In genomic region chr11:63876616-63877015, GRCh38 we compare ENCODE assay signal across 13 cellular contexts. TPM values are rescaled to one million over a fixed set of nuclear protein-coding genes. Genes with fewer than 3 reads are reported as not detected.
DNase-seq lines count a peak whose midpoint lies in the region; ATAC-seq and TF ChIP-seq lines count a peak whose summit lies in the region.
"Had no signal": no experiment of that assay in that cellular context is flagged by ENCODE, and none has a peak within 500 bp of the region (broad histone marks: within the 10 kb centered on the region; RNA-seq: fewer than 3 reads in every experiment).

No MANE protein-coding gene starts in this region.

- H3K27me3 ChIP-seq in cardiac muscle cell (no peaks in the 10 kb centered on the region), Panc1 (ENCODE audit: control insufficient read depth, insufficient read depth, low read length) (no peaks in the 10 kb centered on the region), neutrophil (no peaks in the 10 kb centered on the region), H7 (ENCODE audit: control insufficient read depth, insufficient read depth, low read length) (no peaks in the 10 kb centered on the region)
- H3K27me3 ChIP-seq: BLaER1 had no signal

- peaks cover 65% of the 10 kb centered on the region for H3K4me1 ChIP-seq in cardiac muscle cell (ENCODE audit: low read depth)
- peaks cover 14% of the 10 kb centered on the region for H3K4me1 ChIP-seq in Panc1 (ENCODE audit: control insufficient read depth, insufficient read depth, low read length)
- H3K4me1 ChIP-seq in neutrophil (ENCODE audit: control insufficient read depth in 1 of 2, insufficient read depth in 1 of 2, low read depth in 1 of 2, low read length in 1 of 2): peaks cover 36 to 71% of the 10 kb centered on the region in 2 experiments

- H3K36me3 ChIP-seq in cardiac muscle cell (no peaks in the 10 kb centered on the region), Panc1 (ENCODE audit: control insufficient read depth, insufficient read depth, low read length) (no peaks in the 10 kb centered on the region), neutrophil (peaks cover 12% of the 10 kb centered on the region), H7 (replicated peaks; ENCODE audit: control insufficient read depth, insufficient read depth, low read length) (no peaks in the 10 kb centered on the region)

- POLR2A ChIA-PET in Panc1 (lab: Charles Lee): interaction anchor here (0.5 kb wide), 1 partner anchor 106 kb away, joined by 4 read pairs; no protein-coding TSS in a partner anchor

- H3K27me3 Mint-ChIP-seq in brain: no peaks in the 10 kb centered on the region

- no peak overlapping the region for H3K4me3 Mint-ChIP-seq in brain

- TF ChIP-seq CTCF in cardiac muscle cell (IDR thresholded peaks at IDR 0.05; ENCODE audit: low read depth, low read length) (no peak), Panc1 (IDR thresholded peaks at IDR 0.05) (no peak), brain (conservative IDR thresholded peaks at IDR 0.05) (no peak), neutrophil (IDR thresholded peaks at IDR 0.05) (no peak), omental fat pad (IDR thresholded peaks at IDR 0.05) (no peak)

- BruUV-seq in Panc1 (replicated peaks; lab: Mats Ljungman, UMichigan): TSS peak; percentile 78

- H3K27ac ChIP-seq in cardiac muscle cell: peak overlapping the region; percentile 89
- H3K27ac ChIP-seq in Panc1 (ENCODE audit: low read length): no peak overlapping the region
- H3K27ac ChIP-seq in neutrophil: peak overlapping the region; percentile 1
- H3K27ac ChIP-seq: 22Rv1, BLaER1 had no signal

- H3K4me3 ChIP-seq in cardiac muscle cell (no peak overlapping the region), Panc1 (ENCODE audit: low read depth in 2 of 2, low read length in 2 of 2) (no peak overlapping the region), neutrophil (ENCODE audit: low read depth in 1 of 2, low read length in 1 of 2) (no peak overlapping the region), H7 (ENCODE audit: insufficient read depth, low read depth, low read length) (no peak overlapping the region)
- H3K4me3 ChIP-seq: BLaER1 had no signal

- DNase-seq in cardiac muscle cell (ENCODE audit: low read depth in 1 of 2, low spot score in 1 of 2): no peak
- no peak for DNase-seq in left ventricle myocardium superior
- DNase-seq in Panc1 (ENCODE audit: low read depth, low spot score): no peak
- DNase-seq in RKO (ENCODE audit: low spot score): no peak
- DNase-seq in H7: no peak
- DNase-seq in omental fat pad (ENCODE audit: low spot score): no peak
- DNase-seq: DMS53, GF-D8, HCEC 1CT had no signal

- intact Hi-C loops in left ventricle myocardium superior (cut with micrococcal nuclease) (no loop called here), Panc1 (cut with micrococcal nuclease; ENCODE audit: unreplicated experiment) (no loop called here)

- peak overlapping the region in 3 of 5 experiments; percentile 43 to 73 (median 45) for H3K27ac Mint-ChIP-seq in brain

- H3K4me1 Mint-ChIP-seq in brain: peaks cover 71% of the 10 kb centered on the region

- in situ Hi-C loops in Panc1 (cut with HindIII; ENCODE audit: low pct_unique_long_range_greater_than_20kb, low sequenced_read_pairs): no loop called here

- peaks cover 6% of the 10 kb centered on the region for H3K36me3 Mint-ChIP-seq in brain

- no peaks in the 10 kb centered on the region for H3K9me3 Mint-ChIP-seq in brain

- ATAC-seq in left ventricle myocardium superior (no peak), Panc1 (no peak), omental fat pad (ENCODE audit: low FRiP score) (no peak)

- H3K9me3 ChIP-seq in cardiac muscle cell (ENCODE audit: low read depth) (no peaks in the 10 kb centered on the region), Panc1 (ENCODE audit: control insufficient read depth, insufficient read depth, low read depth, low read length) (no peaks in the 10 kb centered on the region), neutrophil (no peaks in the 10 kb centered on the region)
- H3K9me3 ChIP-seq: BLaER1 had no signal

- CTCF ChIA-PET in Panc1 (lab: Charles Lee): no interaction called here

RNA-seq across cellular contexts. Expression of gene MARK2, which starts 37.7 kb away (rescaled TPM):
- total RNA-seq in cardiac muscle cell: 31.0 and 31.4 TPM in 2 replicates
- polyA plus RNA-seq in cardiac muscle cell: 37.2 and 38.1 TPM in 2 replicates
- 49.4 TPM for total RNA-seq in left ventricle myocardium superior
- 41.1 TPM for total RNA-seq in Panc1 (2021; ENCODE audit: unreplicated experiment)
- polyA plus RNA-seq in Panc1 (2012; ENCODE audit: insufficient read length): 28.8 TPM
- polyA plus RNA-seq in brain (ENCODE audit: insufficient read depth, low read depth, low replicate concordance): 46.6 TPM
- total RNA-seq in H7 (2014; rRNA removed; shearing (Covaris generic)): 26.5 and 30.2 TPM in 2 replicates
- total RNA-seq in omental fat pad: 10 to 100 TPM; 14.8 to 27.1 (median 23.4) TPM

RNA-seq across cellular contexts. Expression of gene RCOR2, which starts 40.3 kb away (rescaled TPM):
- total RNA-seq in cardiac muscle cell (73.5 and 74.2 TPM in 2 replicates), left ventricle myocardium superior (14.5 TPM), Panc1 (2021; ENCODE audit: unreplicated experiment) (10.2 TPM), omental fat pad (under 1 TPM in 1 of 4 donors, not detected in 3; 0.32 TPM)
- polyA plus RNA-seq in cardiac muscle cell (34.7 and 41.0 TPM in 2 replicates), brain (ENCODE audit: insufficient read depth, low read depth, low replicate concordance) (23.5 TPM)
- polyA plus RNA-seq in Panc1 (2012; ENCODE audit: insufficient read length): 14.5 TPM
- 63.5 and 66.8 TPM in 2 replicates for total RNA-seq in H7 (2014; rRNA removed; shearing (Covaris generic))
